23 cellular contexts compared by ENCODE assay signal in genomic region chr2:149333636-149334035, GRCh38. TPM values are rescaled to one million over a fixed set of nuclear protein-coding genes. Genes with fewer than 3 reads are reported as not detected.
"Had no signal": no experiment of that assay in that cellular context is flagged by ENCODE, and none has a peak within 500 bp of the region (broad histone marks: within the 10 kb centered on the region; RNA-seq: fewer than 3 reads in every experiment).

No MANE protein-coding gene starts in this region.

- ATAC-seq: effector memory CD8-positive, alpha-beta T cell; esophagus mucosa; gastrocnemius medialis; heart right ventricle; left cardiac atrium; left lung; left ventricle myocardium superior; lower lobe of right lung had no signal

- H3K9me3 ChIP-seq: colonic mucosa, esophagus squamous epithelium, gastrocnemius medialis, heart right ventricle, left lung, lower lobe of right lung had no signal

- H3K9me3 Mint-ChIP-seq: dendritic cell treated with granulocyte-macrophage colony-stimulating factor and Interleukin-4, amounts not matched to agents 40 ng/mL and 50 ng/mL, for 4 days had no signal

- H3K4me1 ChIP-seq: colonic mucosa had no signal

- H3K27ac ChIP-seq: colonic mucosa, epithelial cell of prostate, esophagus squamous epithelium, gastrocnemius medialis, heart right ventricle, left lung, lower lobe of right lung had no signal

- H3K27me3 ChIP-seq: colonic mucosa had no signal

- H3K36me3 ChIP-seq: colonic mucosa, esophagus squamous epithelium, gastrocnemius medialis, heart right ventricle, left lung, lower lobe of right lung had no signal

- H3K4me3 Mint-ChIP-seq: dendritic cell treated with granulocyte-macrophage colony-stimulating factor and Interleukin-4, amounts not matched to agents 40 ng/mL and 50 ng/mL, for 4 days; effector memory CD8-positive, alpha-beta T cell; endodermal cell had no signal

- DNase-seq: colonic mucosa; cortex of kidney; effector CD8-positive, alpha-beta T cell; effector memory CD8-positive, alpha-beta T cell; endodermal cell; erythroblast; esophagus squamous epithelium; foreskin fibroblast; foreskin melanocyte; gastrocnemius medialis; glutamatergic neuron; head of caudate nucleus; heart right ventricle; hippocampal formation; left cardiac atrium; left lung; left ventricle myocardium superior; lower lobe of right lung; midbrain had no signal

- H3K4me3 ChIP-seq: colonic mucosa, esophagus squamous epithelium, gastrocnemius medialis, heart right ventricle, left lung, lower lobe of right lung had no signal

- H3K27ac Mint-ChIP-seq: dendritic cell treated with granulocyte-macrophage colony-stimulating factor and Interleukin-4, amounts not matched to agents 40 ng/mL and 50 ng/mL, for 4 days; effector memory CD8-positive, alpha-beta T cell; endodermal cell had no signal

RNA-seq across cellular contexts. Expression of gene LYPD6, which starts 3.2 kb away (rescaled TPM):
- total RNA-seq: mononuclear cell had no signal
